8 cellular contexts compared by ENCODE assay signal in the genomic region with DNA sequence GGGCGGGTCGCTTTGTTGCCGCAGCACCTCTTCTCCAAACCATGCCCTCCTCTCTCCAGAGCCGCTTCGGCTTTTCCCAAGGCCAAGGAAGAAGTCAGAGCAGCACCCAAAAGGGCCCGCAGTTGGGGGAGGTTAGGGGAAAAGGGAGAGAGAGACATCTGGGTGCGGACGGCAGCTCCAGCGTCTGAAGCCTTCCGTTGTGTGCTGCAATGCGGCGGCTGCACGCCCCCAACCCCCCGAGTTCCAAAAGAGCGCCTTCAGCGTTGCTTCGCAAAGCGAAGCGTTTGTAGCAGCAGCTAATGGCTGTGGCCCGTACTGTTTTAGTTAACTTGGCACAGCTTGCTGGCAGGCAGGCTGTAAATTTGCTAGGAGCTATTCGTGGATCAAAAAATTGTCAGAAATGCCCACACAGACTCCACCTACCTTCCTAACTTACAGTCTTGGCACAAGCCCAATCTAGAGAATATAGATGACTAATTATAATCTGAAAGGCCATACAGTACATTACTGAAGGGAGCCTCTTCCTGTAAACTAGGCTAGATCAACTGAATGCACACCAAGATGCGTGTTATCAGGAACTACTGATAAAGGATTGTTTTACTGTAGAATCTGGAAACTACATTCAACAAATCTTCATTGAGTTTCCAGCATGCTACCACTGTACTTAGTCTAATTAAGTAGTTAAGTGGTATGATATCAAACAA. TPM values are rescaled to one million over a fixed set of nuclear protein-coding genes. Genes with fewer than 3 reads are reported as not detected.
A peak's percentile ranks its signal among the peaks of the same experiment; 100 is the strongest.
DNase-seq lines count a peak whose midpoint lies in the region; ATAC-seq and TF ChIP-seq lines count a peak whose summit lies in the region.

No MANE protein-coding gene starts in this region.

- peak overlapping the region; percentile 99 for H3K27ac ChIP-seq in HEK293 (ENCODE audit: extremely low read depth, low read depth, low read length)
- peak overlapping the region; percentile 87 to 99 for H3K27ac ChIP-seq in coronary artery

- H3K27ac Mint-ChIP-seq in Caco-2 (ENCODE audit: unreplicated experiment) = peak overlapping the region; percentile 95
- H3K27ac Mint-ChIP-seq in activated CD4-positive, alpha-beta T cell treated with anti-CD3 and anti-CD28 coated beads for 36 hours = peak overlapping the region; percentile 99

- no peaks in the 10 kb centered on the region for H3K27me3 Mint-ChIP-seq in Caco-2 (ENCODE audit: insufficient read depth, unreplicated experiment)
- H3K27me3 Mint-ChIP-seq in activated CD4-positive, alpha-beta T cell treated with anti-CD3 and anti-CD28 coated beads for 36 hours = no peaks in the 10 kb centered on the region

- peak overlapping the region; percentile 99 for H3K4me3 Mint-ChIP-seq in Caco-2 (ENCODE audit: unreplicated experiment)
- peak overlapping the region; percentile 94 for H3K4me3 Mint-ChIP-seq in activated CD4-positive, alpha-beta T cell treated with anti-CD3 and anti-CD28 coated beads for 36 hours

- intact Hi-C loops in Caco-2 (cut with micrococcal nuclease; ENCODE audit: unreplicated experiment) = loop anchor here (2.0 kb wide), 3 partner anchors 50 to 398 kb away; a partner anchor contains a TSS
- intact Hi-C loops in activated CD4-positive, alpha-beta T cell treated with anti-CD3 and anti-CD28 coated beads for 36 hours (cut with DNase I, micrococcal nuclease) = loop anchor here (1.0 to 5.0 kb wide), 12 partner anchors 13 to 397 kb away; a partner anchor contains a TSS

- H3K4me1 ChIP-seq in Caco-2 = peaks cover 34% of the 10 kb centered on the region
- H3K4me1 ChIP-seq in HEK293 (ENCODE audit: control insufficient read depth, insufficient read depth, low read length) = peaks cover 9% of the 10 kb centered on the region

- peaks cover 30% of the 10 kb centered on the region for H3K36me3 Mint-ChIP-seq in Caco-2 (ENCODE audit: insufficient read depth, unreplicated experiment)
- peaks cover 18% of the 10 kb centered on the region for H3K36me3 Mint-ChIP-seq in activated CD4-positive, alpha-beta T cell treated with anti-CD3 and anti-CD28 coated beads for 36 hours (ENCODE audit: low read depth)

- H3K9me3 ChIP-seq in Caco-2 = no peaks in the 10 kb centered on the region
- H3K9me3 ChIP-seq in HEK293 (ENCODE audit: control insufficient read depth, insufficient read depth, low read depth, low read length) = no peaks in the 10 kb centered on the region

- H3K36me3 ChIP-seq in Caco-2 (ENCODE audit: control insufficient read depth, insufficient read depth, low read length) (no peaks in the 10 kb centered on the region), HEK293 (ENCODE audit: control insufficient read depth in 2 of 2, insufficient read depth in 1 of 2, low read length in 2 of 2) (no peaks in the 10 kb centered on the region)

- CTCF ChIA-PET in Caco-2 (lab: Charles Lee) = interaction anchor here (0.6 to 1.0 kb wide), 3 partner anchors 46 to 153 kb away, joined by 3 to 4 read pairs (median 3); no protein-coding TSS in a partner anchor
- CTCF ChIA-PET in HEK293 (lab: Yijun Ruan, JAX) = interaction anchor here (0.7 to 2.1 kb wide), 3 partner anchors 9 to 50 kb away, joined by 4 to 12 read pairs (median 5); no protein-coding TSS in a partner anchor
- CTCF ChIA-PET in activated CD4-positive, alpha-beta T cell treated with anti-CD3 and anti-CD28 coated beads for 36 hours (lab: Charles Lee) = interaction anchor here (0.8 to 3.3 kb wide), 8 partner anchors 8 to 216 kb away, joined by 3 to 22 read pairs (median 4); no protein-coding TSS in a partner anchor

- peak in 1 of 2 experiments; percentile 35 for DNase-seq in Caco-2
- peak; percentile 74 for DNase-seq in NCI-H2171 treated with DMSO at 0.1 percent for 48 hours (lab: John Stamatoyannopoulos, UW)
- DNase-seq in activated CD4-positive, alpha-beta T cell treated with anti-CD3 and anti-CD28 coated beads for 36 hours = peak; percentile 68
- DNase-seq in coronary artery (ENCODE audit: low spot score) = peak; percentile 78
- DNase-seq in left kidney (ENCODE audit: low read depth, low spot score) = peak; percentile 78
- DNase-seq in stimulated activated CD4-positive, alpha-beta T cell treated with anti-CD3 and anti-CD28 coated beads, Interleukin-2, amount 100 ng/mL, for 24 hours = peak; percentile 50 to 57
- no peak for DNase-seq in middle frontal gyrus (ENCODE audit: extremely low spot score, low spot score)

- peak; percentile 61 for ATAC-seq in activated CD4-positive, alpha-beta T cell treated with anti-CD3 and anti-CD28 coated beads for 36 hours

- no peaks in the 10 kb centered on the region for H3K9me3 Mint-ChIP-seq in Caco-2 (ENCODE audit: unreplicated experiment)
- H3K9me3 Mint-ChIP-seq in activated CD4-positive, alpha-beta T cell treated with anti-CD3 and anti-CD28 coated beads for 36 hours (ENCODE audit: low read depth) = no peaks in the 10 kb centered on the region

- POLR2A ChIA-PET in Caco-2 (lab: Charles Lee) (interaction anchor here (0.5 to 1.0 kb wide), 6 partner anchors 8 to 834 kb away, joined by 3 to 6 read pairs (median 4); no protein-coding TSS in a partner anchor), HEK293 (lab: Yijun Ruan, JAX) (interaction anchor here (0.6 to 3.9 kb wide), 4 partner anchors 46 to 397 kb away, joined by 3 to 16 read pairs (median 6); a partner anchor contains a TSS)
- POLR2A ChIA-PET in activated CD4-positive, alpha-beta T cell treated with anti-CD3 and anti-CD28 coated beads for 36 hours (lab: Charles Lee) = interaction anchor here (0.7 to 5.9 kb wide), 3 partner anchors 13 to 170 kb away, joined by 3 to 39 read pairs (median 5); a partner anchor contains a TSS

- H3K4me3 ChIP-seq in Caco-2 (ENCODE audit: low read depth, low read length) = peak overlapping the region; percentile 86
- H3K4me3 ChIP-seq in HEK293 (ENCODE audit: low read depth, low read length) = peak overlapping the region; percentile 87
- peak overlapping the region; percentile 97 for H3K4me3 ChIP-seq in coronary artery

- TF ChIP-seq CTCF in Caco-2 (IDR thresholded peaks at IDR 0.05; ENCODE audit: insufficient read depth in 1 of 2, low read depth in 1 of 2, low read length in 1 of 2, severe bottlenecking in 1 of 2, unreplicated experiment in 1 of 2) = no peak
- TF ChIP-seq CTCF in HEK293 (tag by site-specific recombination; IDR thresholded peaks at IDR 0.05) = no peak
- TF ChIP-seq CTCF in coronary artery (IDR thresholded peaks at IDR 0.05) = no peak

- no peaks in the 10 kb centered on the region for H3K27me3 ChIP-seq in Caco-2 (replicated peaks; ENCODE audit: control insufficient read depth, insufficient read depth, low read length)

- peaks cover 25% of the 10 kb centered on the region for H3K4me1 Mint-ChIP-seq in Caco-2 (ENCODE audit: low read depth, unreplicated experiment)
- H3K4me1 Mint-ChIP-seq in activated CD4-positive, alpha-beta T cell treated with anti-CD3 and anti-CD28 coated beads for 36 hours = peaks cover 38% of the 10 kb centered on the region

- BruUV-seq in Caco-2 (replicated peaks; lab: Mats Ljungman, UMichigan) = TSS peak; percentile 45

TF ChIP-seq in HEK293, 187 proteins besides CTCF, POLR2A, EP300 and RAD21 (continues in another document):
- TF ChIP-seq ZNF140 (tag by site-specific recombination; IDR thresholded peaks at IDR 0.05) = no peak
- no peak for TF ChIP-seq ZNF76 (tag by site-specific recombination; IDR thresholded peaks at IDR 0.05; ENCODE audit: borderline replicate concordance, low read depth)
- TF ChIP-seq, protein P1, sequence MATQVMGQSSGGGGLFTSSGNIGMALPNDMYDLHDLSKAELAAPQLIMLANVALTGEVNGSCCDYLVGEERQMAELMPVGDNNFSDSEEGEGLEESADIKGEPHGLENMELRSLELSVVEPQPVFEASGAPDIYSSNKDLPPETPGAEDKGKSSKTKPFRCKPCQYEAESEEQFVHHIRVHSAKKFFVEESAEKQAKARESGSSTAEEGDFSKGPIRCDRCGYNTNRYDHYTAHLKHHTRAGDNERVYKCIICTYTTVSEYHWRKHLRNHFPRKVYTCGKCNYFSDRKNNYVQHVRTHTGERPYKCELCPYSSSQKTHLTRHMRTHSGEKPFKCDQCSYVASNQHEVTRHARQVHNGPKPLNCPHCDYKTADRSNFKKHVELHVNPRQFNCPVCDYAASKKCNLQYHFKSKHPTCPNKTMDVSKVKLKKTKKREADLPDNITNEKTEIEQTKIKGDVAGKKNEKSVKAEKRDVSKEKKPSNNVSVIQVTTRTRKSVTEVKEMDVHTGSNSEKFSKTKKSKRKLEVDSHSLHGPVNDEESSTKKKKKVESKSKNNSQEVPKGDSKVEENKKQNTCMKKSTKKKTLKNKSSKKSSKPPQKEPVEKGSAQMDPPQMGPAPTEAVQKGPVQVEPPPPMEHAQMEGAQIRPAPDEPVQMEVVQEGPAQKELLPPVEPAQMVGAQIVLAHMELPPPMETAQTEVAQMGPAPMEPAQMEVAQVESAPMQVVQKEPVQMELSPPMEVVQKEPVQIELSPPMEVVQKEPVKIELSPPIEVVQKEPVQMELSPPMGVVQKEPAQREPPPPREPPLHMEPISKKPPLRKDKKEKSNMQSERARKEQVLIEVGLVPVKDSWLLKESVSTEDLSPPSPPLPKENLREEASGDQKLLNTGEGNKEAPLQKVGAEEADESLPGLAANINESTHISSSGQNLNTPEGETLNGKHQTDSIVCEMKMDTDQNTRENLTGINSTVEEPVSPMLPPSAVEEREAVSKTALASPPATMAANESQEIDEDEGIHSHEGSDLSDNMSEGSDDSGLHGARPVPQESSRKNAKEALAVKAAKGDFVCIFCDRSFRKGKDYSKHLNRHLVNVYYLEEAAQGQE (tag by site-specific recombination; IDR thresholded peaks at IDR 0.05) = 0 out of 2 replicates have a peak, but pooled peaks have one; percentile 1
- TF ChIP-seq ZNF16 (tag by site-specific recombination; IDR thresholded peaks at IDR 0.05; ENCODE audit: low read depth) = no peak
- TF ChIP-seq, protein P2, sequence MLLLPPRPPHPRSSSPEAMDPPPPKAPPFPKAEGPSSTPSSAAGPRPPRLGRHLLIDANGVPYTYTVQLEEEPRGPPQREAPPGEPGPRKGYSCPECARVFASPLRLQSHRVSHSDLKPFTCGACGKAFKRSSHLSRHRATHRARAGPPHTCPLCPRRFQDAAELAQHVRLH (tag by site-specific recombination; IDR thresholded peaks at IDR 0.05) = 0 out of 2 replicates have a peak, but pooled peaks have one; percentile 1
- TF ChIP-seq ZNF624 (tag by site-specific recombination; IDR thresholded peaks at IDR 0.05) = no peak
- TF ChIP-seq ZSCAN30 (tag by site-specific recombination; IDR thresholded peaks at IDR 0.05) = no peak
- TF ChIP-seq SP3 (tag by site-specific recombination; IDR thresholded peaks at IDR 0.05) = no peak; the same call in 1 of the 2 replicates
- TF ChIP-seq ZFP37 (tag by site-specific recombination; IDR thresholded peaks at IDR 0.05) = 0 out of 2 replicates have a peak, but pooled peaks have one; percentile 23
- no peak for TF ChIP-seq FEZF1 (tag by site-specific recombination; IDR thresholded peaks at IDR 0.05)
- peak; percentile 50 for TF ChIP-seq ZBTB17 (tag by site-specific recombination; IDR thresholded peaks at IDR 0.05)

RNA-seq across cellular contexts. Expression of a gene that starts 1.1 kb away (rescaled TPM):
- 30.2 and 30.8 TPM in 2 replicates for total RNA-seq in Caco-2 (2022)
- 10 to 100 TPM; 21.5 to 25.6 TPM for total RNA-seq in activated CD4-positive, alpha-beta T cell treated with anti-CD3 and anti-CD28 coated beads for 36 hours
